Comparison of ENCODE assay signal across 21 cellular contexts in genomic region chr6:88748141-88748540, GRCh38.
"Had no signal": no experiment of that assay in that cellular context is flagged by ENCODE, and none has a peak within 500 bp of the region (broad histone marks: within the 10 kb centered on the region; RNA-seq: fewer than 3 reads in every experiment).

No MANE protein-coding gene starts in this region.

- H3K4me1 Mint-ChIP-seq: mesothelial cell of epicardium had no signal

- H3K36me3 Mint-ChIP-seq: mesothelial cell of epicardium; natural killer cell treated with Interleukin-12 subunit alpha and Interleukin-12 subunit beta and Interleukin-15 and Interleukin-18, amount 100 ng/mL, for 72 hours had no signal

- H3K9me3 Mint-ChIP-seq: activated CD8-positive, alpha-beta T cell treated with anti-CD3 and anti-CD28 coated beads for 36 hours; activated T-helper 2 cell treated with anti-CD3 and anti-CD28 coated beads, Interferon-gamma antibody, Interleukin-2, Interleukin-4, amounts not matched to agents 10 μg/mL and 5 μg/mL and 100 μg/mL, durations not matched to agents 14 hours and 24 hours and 36 hours; mesothelial cell of epicardium; natural killer cell treated with Interleukin-12 subunit alpha and Interleukin-12 subunit beta and Interleukin-15 and Interleukin-18, amount 100 ng/mL, for 72 hours had no signal

- H3K27ac Mint-ChIP-seq: activated CD8-positive, alpha-beta T cell treated with anti-CD3 and anti-CD28 coated beads for 36 hours; activated T-helper 2 cell treated with anti-CD3 and anti-CD28 coated beads, Interferon-gamma antibody, Interleukin-2, Interleukin-4, amounts not matched to agents 10 μg/mL and 5 μg/mL and 100 μg/mL, durations not matched to agents 14 hours and 24 hours and 36 hours; mesothelial cell of epicardium; natural killer cell treated with Interleukin-12 subunit alpha and Interleukin-12 subunit beta and Interleukin-15 and Interleukin-18, amount 100 ng/mL, for 72 hours; T-helper 17 cell had no signal

- ATAC-seq: activated CD8-positive, alpha-beta T cell treated with anti-CD3 and anti-CD28 coated beads for 36 hours; foreskin keratinocyte; left lobe of liver; natural killer cell treated with Interleukin-12 subunit alpha and Interleukin-12 subunit beta and Interleukin-15 and Interleukin-18, amount 100 ng/mL, for 72 hours; T-helper 17 cell had no signal

- DNase-seq: activated CD4-positive, alpha-beta T cell treated with anti-CD3 and anti-CD28 coated beads for 48 hours; activated CD4-positive, CD25-positive, alpha-beta regulatory T cell; activated CD8-positive, alpha-beta T cell treated with anti-CD3 and anti-CD28 coated beads for 36 hours; activated naive CD4-positive, alpha-beta T cell treated with Interleukin-2 at 50 U/mL for 16 hours; activated T-cell treated with anti-CD3 and anti-CD28 coated beads, Interleukin-2, amount 50 U/mL, for 1 hour; anterior cingulate cortex; brain microvascular endothelial cell; effector CD8-positive, alpha-beta T cell; head of caudate nucleus; kidney; stimulated activated naive CD4-positive, alpha-beta T cell treated with Interleukin-2 at 50 U/mL for 16 hours; substantia nigra; T-helper 17 cell; tibial artery had no signal

- H3K27me3 Mint-ChIP-seq: activated CD8-positive, alpha-beta T cell treated with anti-CD3 and anti-CD28 coated beads for 36 hours; natural killer cell treated with Interleukin-12 subunit alpha and Interleukin-12 subunit beta and Interleukin-15 and Interleukin-18, amount 100 ng/mL, for 72 hours; T-helper 17 cell had no signal

- H3K4me3 ChIP-seq: esophagus muscularis mucosa, lung, tibial artery had no signal

- H3K4me3 Mint-ChIP-seq: activated CD8-positive, alpha-beta T cell treated with anti-CD3 and anti-CD28 coated beads for 36 hours; mesothelial cell of epicardium; natural killer cell treated with Interleukin-12 subunit alpha and Interleukin-12 subunit beta and Interleukin-15 and Interleukin-18, amount 100 ng/mL, for 72 hours; T-helper 17 cell had no signal
